1 cellular context compared by ENCODE assay signal in genomic region chr1:26122988-26123973, GRCh38.
TF ChIP-seq lines count a peak whose summit lies in the region.

No MANE protein-coding gene starts in this region.

TF ChIP-seq in K562, 482 proteins besides CTCF, POLR2A, EP300 and RAD21 (continued from another document and continues in another):
- TF ChIP-seq CHD1 (IDR thresholded peaks at IDR 0.05; ENCODE audit: low read length) (no peak), DEAF1 (CRISPR knock-in tag; IDR thresholded peaks at IDR 0.05) (no peak), C11orf30 (IDR thresholded peaks at IDR 0.05; ENCODE audit: low read depth) (peak; percentile 73), THRB (CRISPR knock-in tag; conservative IDR thresholded peaks at IDR 0.05) (0 out of 2 replicates have a peak, but pooled peaks have one; percentile 17), SOX6 (IDR thresholded peaks at IDR 0.05) (peak; percentile 78), CUX1 (CRISPR knock-in tag; IDR thresholded peaks at IDR 0.05) (peak; percentile 82), CBFA2T2 (conservative IDR thresholded peaks at IDR 0.05) (peak; percentile 37; the same call in 1 of the 2 replicates), NFYB (IDR thresholded peaks at IDR 0.05; ENCODE audit: extremely low read depth, insufficient read length) (no peak), HMG20A (CRISPR knock-in tag; conservative IDR thresholded peaks at IDR 0.05) (no peak), ZNF253 (CRISPR knock-in tag; conservative IDR thresholded peaks at IDR 0.05) (no peak), BACH1 (tag; IDR thresholded peaks at IDR 0.05) (peak; percentile 70), STAT5A (IDR thresholded peaks at IDR 0.05; ENCODE audit: borderline replicate concordance, low read length) (peak; percentile 54; the same call in 1 of the 2 replicates), GMEB1 (CRISPR knock-in tag; IDR thresholded peaks at IDR 0.05) (no peak), MCM2 (IDR thresholded peaks at IDR 0.05; ENCODE audit: low read depth) (no peak), ATF3 (IDR thresholded peaks at IDR 0.05) (peak; percentile 93), ATF3 (CRISPR knock-in tag; conservative IDR thresholded peaks at IDR 0.05) (peak; percentile 76), HSF4 (CRISPR knock-in tag; IDR thresholded peaks at IDR 0.05; ENCODE audit: borderline replicate concordance) (peak; percentile 17; the same call in 1 of the 2 replicates), ZNF140 (CRISPR knock-in tag; IDR thresholded peaks at IDR 0.05) (no peak), ZNF639 (CRISPR knock-in tag; conservative IDR thresholded peaks at IDR 0.05 in 1 of 2, IDR thresholded peaks at IDR 0.05 in 1 of 2) (peak in 1 of 2 experiments; percentile 82; a peak in 2 of 4 replicates), CHD4 (IDR thresholded peaks at IDR 0.05; ENCODE audit: insufficient read depth, insufficient replicate concordance, low read depth, low read length, poor library complexity, severe bottlenecking) (no peak), CREB5 (CRISPR knock-in tag; IDR thresholded peaks at IDR 0.05) (peak; percentile 14; the same call in 1 of the 2 replicates), ZNF79 (CRISPR knock-in tag; IDR thresholded peaks at IDR 0.05; ENCODE audit: low read depth) (no peak; the same call in 1 of the 2 replicates), ERF (CRISPR knock-in tag; IDR thresholded peaks at IDR 0.05) (no peak), POU5F1 (IDR thresholded peaks at IDR 0.05; ENCODE audit: borderline replicate concordance, low read depth, low read length, partially characterized antibody) (no peak), SNIP1 (IDR thresholded peaks at IDR 0.05; ENCODE audit: low read depth) (no peak), KLF1 (tag; IDR thresholded peaks at IDR 0.05) (no peak), MIER1 (IDR thresholded peaks at IDR 0.05; ENCODE audit: low read depth) (peak; percentile 54; the same call in 1 of the 2 replicates), ARHGAP35 (IDR thresholded peaks at IDR 0.05; ENCODE audit: partially characterized antibody) (no peak), CBFA2T3 (IDR thresholded peaks at IDR 0.05) (peak; percentile 81), FOXJ2 (tag; IDR thresholded peaks at IDR 0.05) (0 out of 2 replicates have a peak, but pooled peaks have one; percentile 75), TEAD4 (IDR thresholded peaks at IDR 0.05; ENCODE audit: low read length) (peak; percentile 59; the same call in 1 of the 2 replicates), TEAD4 (CRISPR knock-in tag; IDR thresholded peaks at IDR 0.05; ENCODE audit: borderline replicate concordance) (no peak), ZBTB40 (IDR thresholded peaks at IDR 0.05) (0 out of 2 replicates have a peak, but pooled peaks have one; percentile 24), ZBTB40 (CRISPR knock-in tag; IDR thresholded peaks at IDR 0.05) (no peak), NEUROD1 (IDR thresholded peaks at IDR 0.05; ENCODE audit: borderline replicate concordance, low read depth, low read length, partially characterized antibody) (no peak), EHMT2 (IDR thresholded peaks at IDR 0.05) (peak; percentile 81), JUND (IDR thresholded peaks at IDR 0.05; ENCODE audit: borderline replicate concordance, low read depth, low read length) (peak; percentile 84), JUND (tag; IDR thresholded peaks at IDR 0.05; ENCODE audit: borderline replicate concordance, low read depth, low read length) (peak; percentile 91)
